In the genomic region with DNA sequence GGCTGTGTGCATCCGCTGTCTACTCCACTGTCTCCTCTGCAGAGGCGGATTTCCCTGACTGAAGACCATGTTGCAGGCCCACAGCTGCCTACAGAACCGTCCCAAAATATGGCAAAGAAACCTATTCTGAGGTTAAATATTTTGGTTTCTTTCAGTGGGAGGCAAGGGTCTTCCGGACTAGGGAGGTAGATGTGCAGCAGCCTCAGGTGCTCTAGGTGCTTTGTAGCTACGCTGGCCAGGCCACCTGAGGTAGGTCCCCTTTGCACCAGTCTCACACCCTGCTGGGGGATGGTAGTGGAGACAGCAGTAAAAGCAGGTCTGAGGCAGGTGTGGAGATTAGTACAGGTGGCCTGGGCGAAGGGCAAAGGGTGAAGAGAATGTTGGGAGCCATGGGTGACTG, we compare ENCODE assay signal across 20 cellular contexts. TPM values are rescaled to one million over a fixed set of nuclear protein-coding genes. Genes with fewer than 3 reads are reported as not detected.
DNase-seq lines count a peak whose midpoint lies in the region; ATAC-seq, FAIRE-seq and TF ChIP-seq lines count a peak whose summit lies in the region.
"Had no signal": no experiment of that assay in that cellular context is flagged by ENCODE, and none has a peak within 500 bp of the region (broad histone marks: within the 10 kb centered on the region; RNA-seq: fewer than 3 reads in every experiment).

No MANE protein-coding gene starts in this region.

- peaks cover 29% of the 10 kb centered on the region for H3K4me1 Mint-ChIP-seq in activated CD4-positive, alpha-beta T cell treated with anti-CD3 and anti-CD28 coated beads, Interleukin-2, amount 10 ng/mL, durations not matched to agents 24 days and 14 days
- peaks cover 36% of the 10 kb centered on the region for H3K4me1 Mint-ChIP-seq in activated CD4-positive, alpha-beta T cell treated with anti-CD3 and anti-CD28 coated beads, Interleukin-2, amount 10 ng/mL, durations not matched to agents 7 days and 5 days

- ATAC-seq in HepG2 (no peak), right lobe of liver (no peak)
- ATAC-seq: HCT116 had no signal

- BruUV-seq in HepG2 (replicated peaks; lab: Mats Ljungman, UMichigan), result no TSS peak

- H4K91ac ChIP-seq in mesenchymal stem cell (ENCODE audit: low read length), result peak overlapping the region; percentile 32

- H3K4me1 ChIP-seq in HepG2 (ENCODE audit: insufficient read depth, low read length) (peaks cover 3% of the 10 kb centered on the region), right lobe of liver (peaks cover 0 to under 1% (median under 1%) of the 10 kb centered on the region in 4 donors), mesenchymal stem cell (ENCODE audit: control insufficient read depth, insufficient read depth, low read depth, low read length) (peaks cover 1% of the 10 kb centered on the region)

- peaks cover 36 to 77% of the 10 kb centered on the region in 2 experiments for H3K36me3 ChIP-seq in HepG2 (replicated peaks in 1 of 2; ENCODE audit: control insufficient read depth in 1 of 2, insufficient read depth in 2 of 2, low read length in 2 of 2)
- peaks cover 0 to 80% (median 29%) of the 10 kb centered on the region in 4 donors for H3K36me3 ChIP-seq in right lobe of liver
- peaks cover 66 to 71% of the 10 kb centered on the region in 2 experiments for H3K36me3 ChIP-seq in mesenchymal stem cell (ENCODE audit: control insufficient read depth in 1 of 2, insufficient read depth in 2 of 2, low read depth in 1 of 2, low read length in 2 of 2)

- peak overlapping the region; percentile 27 for H4K8ac ChIP-seq in mesenchymal stem cell (ENCODE audit: low read length)

- no peaks in the 10 kb centered on the region for H3K79me2 ChIP-seq in HepG2 (ENCODE audit: insufficient read depth, low read length)

- no peak overlapping the region for H2AFZ ChIP-seq in HepG2 (ENCODE audit: low read length)
- H2AFZ ChIP-seq in mesenchymal stem cell (ENCODE audit: low read depth, low read length), result no peak overlapping the region

- no peak overlapping the region for H2BK12ac ChIP-seq in mesenchymal stem cell (ENCODE audit: low read length in 2 of 2)

- no peak for FAIRE-seq in HepG2 (lab: Jason Lieb, UNC)
- FAIRE-seq: G401.6, GM12891, RCC 7860 had no signal

- no peak overlapping the region for H2BK120ac ChIP-seq in mesenchymal stem cell (ENCODE audit: low read depth, low read length)

- H3K4me3 ChIP-seq in HepG2 (replicated peaks in 1 of 3; ENCODE audit: insufficient read depth in 1 of 3, low read depth in 2 of 3, low read length in 3 of 3), result no peak overlapping the region
- no peak overlapping the region for H3K4me3 ChIP-seq in right lobe of liver
- no peak overlapping the region for H3K4me3 ChIP-seq in mesenchymal stem cell (ENCODE audit: insufficient read depth in 1 of 2, low read depth in 1 of 2, low read length in 2 of 2)
- H3K4me3 ChIP-seq: BLaER1 treated with 17β-estradiol and CSF1 and Interleukin-3, amounts not matched to agents 10 nM and 100 nM had no signal

- no peak overlapping the region for H3K9ac ChIP-seq in HepG2 (ENCODE audit: insufficient read depth, low read depth, low read length)
- H3K9ac ChIP-seq in mesenchymal stem cell (ENCODE audit: low read length), result no peak overlapping the region

- H4K20me1 ChIP-seq in HepG2 (ENCODE audit: insufficient read depth, low read length), result 0 out of 2 replicates have a peak, but pooled peaks cover 5% of the 10 kb centered on the region

- no peak for TF ChIP-seq RAD21 in HepG2 (CRISPR knock-in tag; IDR thresholded peaks at IDR 0.05)

- H3K9me3 ChIP-seq in HepG2 (ENCODE audit: low read length) (no peaks in the 10 kb centered on the region), right lobe of liver (no peaks in the 10 kb centered on the region), mesenchymal stem cell (ENCODE audit: control insufficient read depth, low read length) (no peaks in the 10 kb centered on the region)
- H3K9me3 ChIP-seq: BLaER1 treated with 17β-estradiol and CSF1 and Interleukin-3, amounts not matched to agents 10 nM and 100 nM had no signal

- POLR2A ChIA-PET in activated CD4-positive, alpha-beta T cell treated with anti-CD3 and anti-CD28 coated beads, Interleukin-2, amount 10 ng/mL, durations not matched to agents 7 days and 5 days (lab: Charles Lee), result no interaction called here
- POLR2A ChIA-PET in HepG2 (lab: Yijun Ruan, JAX), result no interaction called here

- peaks cover 46% of the 10 kb centered on the region for H3K79me1 ChIP-seq in mesenchymal stem cell (replicated peaks; ENCODE audit: low read length, poor library complexity, severe bottlenecking)

- H3K4me2 ChIP-seq in HepG2 (ENCODE audit: low read depth, low read length) (no peak overlapping the region), mesenchymal stem cell (ENCODE audit: low read length, poor library complexity, severe bottlenecking) (no peak overlapping the region)
- H3K4me2 ChIP-seq: BLaER1 treated with 17β-estradiol and CSF1 and Interleukin-3, amounts not matched to agents 10 nM and 100 nM had no signal

- H3K23ac ChIP-seq in mesenchymal stem cell (ENCODE audit: low read length in 2 of 2), result no peak overlapping the region

- no peak overlapping the region for H3K4me3 Mint-ChIP-seq in activated CD4-positive, alpha-beta T cell treated with anti-CD3 and anti-CD28 coated beads, Interleukin-2, amount 10 ng/mL, durations not matched to agents 24 days and 14 days
- no peak overlapping the region for H3K4me3 Mint-ChIP-seq in activated CD4-positive, alpha-beta T cell treated with anti-CD3 and anti-CD28 coated beads, Interleukin-2, amount 10 ng/mL, durations not matched to agents 7 days and 5 days

- in situ Hi-C loops in HepG2 (cut with HindIII; ENCODE audit: extremely low pct_ligation_motif_present, low pct_unique_long_range_greater_than_20kb), result no loop called here

- peaks cover 2% of the 10 kb centered on the region for H3K27me3 Mint-ChIP-seq in activated CD4-positive, alpha-beta T cell treated with anti-CD3 and anti-CD28 coated beads, Interleukin-2, amount 10 ng/mL, durations not matched to agents 24 days and 14 days
- no peaks in the 10 kb centered on the region for H3K27me3 Mint-ChIP-seq in activated CD4-positive, alpha-beta T cell treated with anti-CD3 and anti-CD28 coated beads, Interleukin-2, amount 10 ng/mL, durations not matched to agents 7 days and 5 days

- H3K36me3 Mint-ChIP-seq in activated CD4-positive, alpha-beta T cell treated with anti-CD3 and anti-CD28 coated beads, Interleukin-2, amount 10 ng/mL, durations not matched to agents 24 days and 14 days (ENCODE audit: low read depth), result peaks cover 55% of the 10 kb centered on the region
- peaks cover 53% of the 10 kb centered on the region for H3K36me3 Mint-ChIP-seq in activated CD4-positive, alpha-beta T cell treated with anti-CD3 and anti-CD28 coated beads, Interleukin-2, amount 10 ng/mL, durations not matched to agents 7 days and 5 days (ENCODE audit: low read depth)

- no peaks in the 10 kb centered on the region for H3K9me3 Mint-ChIP-seq in activated CD4-positive, alpha-beta T cell treated with anti-CD3 and anti-CD28 coated beads, Interleukin-2, amount 10 ng/mL, durations not matched to agents 24 days and 14 days
- no peaks in the 10 kb centered on the region for H3K9me3 Mint-ChIP-seq in activated CD4-positive, alpha-beta T cell treated with anti-CD3 and anti-CD28 coated beads, Interleukin-2, amount 10 ng/mL, durations not matched to agents 7 days and 5 days

- TF ChIP-seq POLR2A in HepG2 (IDR thresholded peaks at IDR 0.05; ENCODE audit: insufficient read depth in 1 of 2, low read depth in 2 of 2, low read length in 2 of 2), result no peak
- no peak for TF ChIP-seq POLR2A in right lobe of liver (IDR thresholded peaks at IDR 0.05)

- no peak overlapping the region for H3K4ac ChIP-seq in mesenchymal stem cell (ENCODE audit: low read depth in 1 of 2, low read length in 2 of 2)

- no peak overlapping the region for H3K14ac ChIP-seq in mesenchymal stem cell (ENCODE audit: low read length in 2 of 2)

- CTCF ChIA-PET in activated CD4-positive, alpha-beta T cell treated with anti-CD3 and anti-CD28 coated beads, Interleukin-2, amount 10 ng/mL, durations not matched to agents 7 days and 5 days (lab: Charles Lee), result no interaction called here
- CTCF ChIA-PET in HepG2 (lab: Yijun Ruan, JAX; ENCODE audit: low intra/inter-chr PET ratio, low total read pairs), result no interaction called here

- TF ChIP-seq CTCF in HepG2 (CRISPR knock-in tag; IDR thresholded peaks at IDR 0.05) (no peak), right lobe of liver (IDR thresholded peaks at IDR 0.05) (no peak)

- H2AK5ac ChIP-seq in mesenchymal stem cell (ENCODE audit: low read length, severe bottlenecking), result no peak overlapping the region

- no peak overlapping the region for H3K18ac ChIP-seq in mesenchymal stem cell (ENCODE audit: low read depth in 1 of 2, low read length in 2 of 2)

- intact Hi-C loops in activated CD4-positive, alpha-beta T cell treated with anti-CD3 and anti-CD28 coated beads, Interleukin-2, amount 10 ng/mL, durations not matched to agents 24 days and 14 days (cut with micrococcal nuclease), result loop anchor here (10.0 kb wide), 1 partner anchor 45 kb away; no protein-coding TSS in a partner anchor
- intact Hi-C loops in HepG2 (cut with micrococcal nuclease; ENCODE audit: unreplicated experiment) (loop anchor here (10.0 kb wide), 1 partner anchor 105 kb away; no protein-coding TSS in a partner anchor), right lobe of liver (cut with DNase I) (no loop called here)

- H3K27me3 ChIP-seq in HepG2 (ENCODE audit: control insufficient read depth in 1 of 2, insufficient read depth in 2 of 2, low read length in 2 of 2), result no peaks in the 10 kb centered on the region; a peak in 1 of 5 replicates
- H3K27me3 ChIP-seq in right lobe of liver, result no peaks in the 10 kb centered on the region
- H3K27me3 ChIP-seq in mesenchymal stem cell (ENCODE audit: control insufficient read depth in 1 of 2, insufficient read depth in 1 of 2, low read length in 2 of 2), result no peaks in the 10 kb centered on the region
- H3K27me3 ChIP-seq: BLaER1 treated with 17β-estradiol and CSF1 and Interleukin-3, amounts not matched to agents 10 nM and 100 nM had no signal

- H3K27ac ChIP-seq in HepG2 (ENCODE audit: extremely low read length, insufficient read depth, low read length) (no peak overlapping the region), right lobe of liver (no peak overlapping the region), mesenchymal stem cell (ENCODE audit: low read length, poor library complexity, severe bottlenecking) (no peak overlapping the region)
- H3K27ac ChIP-seq: BLaER1 treated with 17β-estradiol and CSF1 and Interleukin-3, amounts not matched to agents 10 nM and 100 nM had no signal

- TF ChIP-seq EP300 in HepG2 (IDR thresholded peaks at IDR 0.05; ENCODE audit: low read depth in 2 of 2, low read length in 2 of 2) (no peak), HepG2 (CRISPR knock-in tag; IDR thresholded peaks at IDR 0.05; ENCODE audit: borderline replicate concordance) (no peak)

- H3K27ac Mint-ChIP-seq in activated CD4-positive, alpha-beta T cell treated with anti-CD3 and anti-CD28 coated beads, Interleukin-2, amount 10 ng/mL, durations not matched to agents 24 days and 14 days, result peak overlapping the region; percentile 69
- H3K27ac Mint-ChIP-seq in activated CD4-positive, alpha-beta T cell treated with anti-CD3 and anti-CD28 coated beads, Interleukin-2, amount 10 ng/mL, durations not matched to agents 7 days and 5 days, result no peak overlapping the region

- no peak for DNase-seq in activated CD4-positive, alpha-beta T cell treated with anti-CD3 and anti-CD28 coated beads, Interleukin-2, amount 10 ng/mL, durations not matched to agents 24 days and 14 days
- no peak for DNase-seq in activated CD4-positive, alpha-beta T cell treated with anti-CD3 and anti-CD28 coated beads, Interleukin-2, amount 10 ng/mL, durations not matched to agents 7 days and 5 days
- DNase-seq in HepG2 (ENCODE audit: low spot score) (no peak), right lobe of liver (no peak), mesenchymal stem cell (no peak), glomerular visceral epithelial cell (ENCODE audit: extremely low spot score) (no peak), COLO829 (ENCODE audit: low spot score) (no peak)
- DNase-seq in stimulated activated CD4-positive, alpha-beta T cell treated with anti-CD3 and anti-CD28 coated beads, Interleukin-2, amount 100 ng/mL, for 48 hours, result no peak
- DNase-seq: DMS79 treated with DMSO at 0.1 percent for 48 hours, IMR-90, NCI-H1417, NCI-H2029, NCI-H510A had no signal

- 100% methylated on average over 5 of the region's 6 CpGs for WGBS in HepG2 (ENCODE audit: low lambda C conversion rate)
- WGBS in right lobe of liver (ENCODE audit: insufficient coverage, low coverage, low lambda C conversion rate, missing lambda C conversion rate), result 90% methylated on average over 2 of the region's 6 CpGs
- WGBS in mesenchymal stem cell, result over 99% methylated on average over 6 of the region's 6 CpGs

- H2BK15ac ChIP-seq in mesenchymal stem cell (ENCODE audit: low read depth, poor library complexity, severe bottlenecking), result no peak overlapping the region

- H2BK5ac ChIP-seq in mesenchymal stem cell (ENCODE audit: low read depth, low read length, poor library complexity, severe bottlenecking), result no peak overlapping the region

RNA-seq across cellular contexts. Expression of a gene that starts 8.2 kb away (rescaled TPM):
- total RNA-seq in activated CD4-positive, alpha-beta T cell treated with anti-CD3 and anti-CD28 coated beads, Interleukin-2, amount 10 ng/mL, durations not matched to agents 24 days and 14 days, result 74.6 and 78.3 TPM in 2 replicates
- total RNA-seq in activated CD4-positive, alpha-beta T cell treated with anti-CD3 and anti-CD28 coated beads, Interleukin-2, amount 10 ng/mL, durations not matched to agents 7 days and 5 days, result 10 to 100 TPM; 50.6 to 56.2 TPM
- total RNA-seq in HepG2 (2016; rRNA removed; fragmentation: Illumina TruSeq; extraction: Trizol) (5.6 and 16.6 TPM in 2 replicates), right lobe of liver (10 to 100 TPM; 12.0 to 36.2 (median 22.7) TPM)
- total RNA-seq in HepG2 (2016; cell fraction: cytosol; rRNA removed; fragmentation: Illumina TruSeq; extraction: Trizol; ENCODE audit: low read depth), result 12.8 and 13.9 TPM in 2 replicates
- total RNA-seq in HepG2 (2016; cell fraction: insoluble cytoplasmic fraction; rRNA removed; fragmentation: Illumina TruSeq; extraction: Trizol), result 3.9 and 16.7 TPM in 2 replicates
- total RNA-seq in HepG2 (2016; cell fraction: membrane; rRNA removed; fragmentation: Illumina TruSeq; extraction: Trizol), result 13.5 and 15.0 TPM in 2 replicates
- 21.2 TPM in 2 replicates for total RNA-seq in HepG2 (2016; cell fraction: nucleus; rRNA removed; fragmentation: Illumina TruSeq; extraction: Trizol)
- polyA plus RNA-seq in HepG2 (2011; rRNA removed), result 33.0 and 33.8 TPM in 2 replicates
- 11.8 and 15.4 TPM in 2 replicates for polyA plus RNA-seq in HepG2 (2011; cell fraction: cytosol; rRNA removed)
- 225 and 245 TPM in 2 replicates for polyA plus RNA-seq in HepG2 (2011; cell fraction: nucleus; rRNA removed)
- polyA plus RNA-seq in HepG2 (2012), result 9.7 and 13.3 TPM in 2 replicates
- 6.0 and 6.1 TPM in 2 replicates for polyA plus RNA-seq in HepG2 (2016; cell fraction: cytosol; fragmentation: Illumina TruSeq; extraction: Trizol; ENCODE audit: low read depth)
- polyA plus RNA-seq in HepG2 (2016; cell fraction: insoluble cytoplasmic fraction; fragmentation: Illumina TruSeq; extraction: Trizol; ENCODE audit: low read depth), result 4.8 and 5.6 TPM in 2 replicates
- polyA plus RNA-seq in HepG2 (2016; cell fraction: membrane; fragmentation: Illumina TruSeq; extraction: Trizol; ENCODE audit: low read depth), result 6.2 and 8.7 TPM in 2 replicates
- 70.3 and 84.6 TPM in 2 replicates for polyA plus RNA-seq in HepG2 (2016; cell fraction: nucleus; fragmentation: Illumina TruSeq; extraction: Trizol; ENCODE audit: insufficient read depth, low read depth)
- 11.9 and 38.3 TPM in 2 replicates for polyA minus RNA-seq in HepG2 (2011; rRNA and poly(A)+ RNA removed; ENCODE audit: low replicate concordance)
- polyA minus RNA-seq in HepG2 (2011; cell fraction: cytosol; rRNA and poly(A)+ RNA removed), result 1.8 and 1.9 TPM in 2 replicates
- polyA minus RNA-seq in HepG2 (2011; cell fraction: nucleus; rRNA and poly(A)+ RNA removed), result 19.1 and 21.0 TPM in 2 replicates
- 9.7 TPM for polyA plus RNA-seq in mesenchymal stem cell (2013, experiment 1 of 2)
- 8.9 TPM for polyA plus RNA-seq in mesenchymal stem cell (2013, experiment 2 of 2)

RNA-seq across cellular contexts. Expression of a gene that starts 23.5 kb away (rescaled TPM):
- 9.8 and 11.6 TPM in 2 replicates for total RNA-seq in activated CD4-positive, alpha-beta T cell treated with anti-CD3 and anti-CD28 coated beads, Interleukin-2, amount 10 ng/mL, durations not matched to agents 24 days and 14 days
- 1 to 10 TPM; 1.8 to 2.7 TPM for total RNA-seq in activated CD4-positive, alpha-beta T cell treated with anti-CD3 and anti-CD28 coated beads, Interleukin-2, amount 10 ng/mL, durations not matched to agents 7 days and 5 days
- total RNA-seq in HepG2 (2016; rRNA removed; fragmentation: Illumina TruSeq; extraction: Trizol), result 0.13 TPM in 1 of 2 replicates, not detected in the other
- not detected in 2 replicates for total RNA-seq in HepG2 (2016; cell fraction: cytosol; rRNA removed; fragmentation: Illumina TruSeq; extraction: Trizol; ENCODE audit: low read depth)
- total RNA-seq in HepG2 (2016; cell fraction: insoluble cytoplasmic fraction; rRNA removed; fragmentation: Illumina TruSeq; extraction: Trizol), result 0.13 and 0.24 TPM in 2 replicates
- total RNA-seq in HepG2 (2016; cell fraction: membrane; rRNA removed; fragmentation: Illumina TruSeq; extraction: Trizol), result not detected in 2 replicates
- not detected in 2 replicates for total RNA-seq in HepG2 (2016; cell fraction: nucleus; rRNA removed; fragmentation: Illumina TruSeq; extraction: Trizol)
- 0.97 and 1.3 TPM in 2 replicates for polyA plus RNA-seq in HepG2 (2011; rRNA removed)
- polyA plus RNA-seq in HepG2 (2011; cell fraction: cytosol; rRNA removed), result 0.24 and 0.41 TPM in 2 replicates
- 3.1 and 3.6 TPM in 2 replicates for polyA plus RNA-seq in HepG2 (2011; cell fraction: nucleus; rRNA removed)
- polyA plus RNA-seq in HepG2 (2012), result 0.39 and 1.1 TPM in 2 replicates
- polyA plus RNA-seq in HepG2 (2016; cell fraction: cytosol; fragmentation: Illumina TruSeq; extraction: Trizol; ENCODE audit: low read depth), result not detected in 2 replicates
- polyA plus RNA-seq in HepG2 (2016; cell fraction: insoluble cytoplasmic fraction; fragmentation: Illumina TruSeq; extraction: Trizol; ENCODE audit: low read depth), result 0.34 TPM in 1 of 2 replicates, not detected in the other
- polyA plus RNA-seq in HepG2 (2016; cell fraction: membrane; fragmentation: Illumina TruSeq; extraction: Trizol; ENCODE audit: low read depth), result 0.14 TPM in 1 of 2 replicates, not detected in the other
- 0.79 and 1.7 TPM in 2 replicates for polyA plus RNA-seq in HepG2 (2016; cell fraction: nucleus; fragmentation: Illumina TruSeq; extraction: Trizol; ENCODE audit: insufficient read depth, low read depth)
- 1.4 and 10.4 TPM in 2 replicates for polyA minus RNA-seq in HepG2 (2011; rRNA and poly(A)+ RNA removed; ENCODE audit: low replicate concordance)
- polyA minus RNA-seq in HepG2 (2011; cell fraction: cytosol; rRNA and poly(A)+ RNA removed), result not detected in 2 replicates
- polyA minus RNA-seq in HepG2 (2011; cell fraction: nucleus; rRNA and poly(A)+ RNA removed), result 1.6 and 1.9 TPM in 2 replicates
- total RNA-seq in right lobe of liver, result 1 to 10 TPM; 1.4 to 7.1 (median 4.0) TPM
- polyA plus RNA-seq in mesenchymal stem cell (2013, experiment 1 of 2), result 1.1 TPM
- polyA plus RNA-seq in mesenchymal stem cell (2013, experiment 2 of 2), result 1.0 TPM
- total RNA-seq: A172, IMR-90, LHCN-M2 had no signal

RNA-seq across cellular contexts. Expression of a gene that starts 42.3 kb away (rescaled TPM):
- total RNA-seq in activated CD4-positive, alpha-beta T cell treated with anti-CD3 and anti-CD28 coated beads, Interleukin-2, amount 10 ng/mL, durations not matched to agents 24 days and 14 days, result not detected in 2 replicates
- not detected for total RNA-seq in activated CD4-positive, alpha-beta T cell treated with anti-CD3 and anti-CD28 coated beads, Interleukin-2, amount 10 ng/mL, durations not matched to agents 7 days and 5 days
- total RNA-seq in HepG2 (2016; rRNA removed; fragmentation: Illumina TruSeq; extraction: Trizol), result not detected in 2 replicates
- not detected in 2 replicates for total RNA-seq in HepG2 (2016; cell fraction: cytosol; rRNA removed; fragmentation: Illumina TruSeq; extraction: Trizol; ENCODE audit: low read depth)
- total RNA-seq in HepG2 (2016; cell fraction: insoluble cytoplasmic fraction; rRNA removed; fragmentation: Illumina TruSeq; extraction: Trizol), result not detected in 2 replicates
- total RNA-seq in HepG2 (2016; cell fraction: membrane; rRNA removed; fragmentation: Illumina TruSeq; extraction: Trizol), result not detected in 2 replicates
- not detected in 2 replicates for total RNA-seq in HepG2 (2016; cell fraction: nucleus; rRNA removed; fragmentation: Illumina TruSeq; extraction: Trizol)
- polyA plus RNA-seq in HepG2 (2011; rRNA removed), result not detected in 2 replicates
- polyA plus RNA-seq in HepG2 (2011; cell fraction: cytosol; rRNA removed), result not detected in 2 replicates
- not detected in 2 replicates for polyA plus RNA-seq in HepG2 (2011; cell fraction: nucleus; rRNA removed)
- 1.7 and 3.2 TPM in 2 replicates for polyA plus RNA-seq in HepG2 (2012)
- polyA plus RNA-seq in HepG2 (2016; cell fraction: cytosol; fragmentation: Illumina TruSeq; extraction: Trizol; ENCODE audit: low read depth), result not detected in 2 replicates
- not detected in 2 replicates for polyA plus RNA-seq in HepG2 (2016; cell fraction: insoluble cytoplasmic fraction; fragmentation: Illumina TruSeq; extraction: Trizol; ENCODE audit: low read depth)
- not detected in 2 replicates for polyA plus RNA-seq in HepG2 (2016; cell fraction: membrane; fragmentation: Illumina TruSeq; extraction: Trizol; ENCODE audit: low read depth)
- polyA plus RNA-seq in HepG2 (2016; cell fraction: nucleus; fragmentation: Illumina TruSeq; extraction: Trizol; ENCODE audit: insufficient read depth, low read depth), result not detected in 2 replicates
- polyA minus RNA-seq in HepG2 (2011; rRNA and poly(A)+ RNA removed; ENCODE audit: low replicate concordance), result not detected in 2 replicates
- not detected in 2 replicates for polyA minus RNA-seq in HepG2 (2011; cell fraction: cytosol; rRNA and poly(A)+ RNA removed)
- not detected in 2 replicates for polyA minus RNA-seq in HepG2 (2011; cell fraction: nucleus; rRNA and poly(A)+ RNA removed)
- not detected for total RNA-seq in right lobe of liver
- polyA plus RNA-seq in mesenchymal stem cell (2013, experiment 1 of 2), result not detected
- polyA plus RNA-seq in mesenchymal stem cell (2013, experiment 2 of 2), result not detected
- total RNA-seq: A172, IMR-90, LHCN-M2 had no signal
- polyA plus RNA-seq: IMR-90 had no signal

Comparison
In these comparisons a context has a peak if more than half of its experiments do, and no peak if none do; other contexts are left out.
1. intact Hi-C loops: an anchor here in activated CD4-positive, alpha-beta T cell treated with anti-CD3 and anti-CD28 coated beads, Interleukin-2, amount 10 ng/mL, durations not matched to agents 24 days and 14 days (10.0 kb wide) and HepG2 (10.0 kb wide); none called in right lobe of liver.